8 cellular contexts compared by ENCODE assay signal in the genomic region with DNA sequence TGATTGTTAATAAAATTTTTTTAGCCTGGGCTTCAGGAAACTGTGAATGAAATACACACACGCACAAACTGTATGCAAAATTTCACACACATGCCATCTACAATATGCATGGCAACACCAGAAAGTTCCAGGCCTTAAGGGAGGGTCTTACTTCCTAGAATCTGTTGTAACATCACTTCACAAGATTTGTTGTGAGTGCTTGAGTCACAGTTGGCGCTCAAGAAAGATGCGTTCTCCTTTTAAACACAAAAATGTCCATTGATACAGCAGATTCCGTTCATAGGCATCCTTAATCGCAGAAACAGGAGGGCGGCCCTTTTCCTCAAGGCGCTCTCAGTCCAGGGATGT. TPM values are rescaled to one million over a fixed set of nuclear protein-coding genes. Genes with fewer than 3 reads are reported as not detected.
A peak's percentile ranks its signal among the peaks of the same experiment; 100 is the strongest.
DNase-seq lines count a peak whose midpoint lies in the region; ATAC-seq lines count a peak whose summit lies in the region.

No MANE protein-coding gene starts in this region.

- intact Hi-C loops in activated CD4-positive, alpha-beta memory T cell treated with anti-CD3 and anti-CD28 coated beads for 36 hours (cut with micrococcal nuclease), result loop anchor here (1.0 to 2.0 kb wide), 6 partner anchors 27 to 883 kb away; a partner anchor contains a TSS

- H3K27ac Mint-ChIP-seq in activated CD4-positive, alpha-beta memory T cell treated with anti-CD3 and anti-CD28 coated beads for 36 hours, result peak overlapping the region; percentile 99

- no peaks in the 10 kb centered on the region for H3K9me3 ChIP-seq in iPS-18c (ENCODE audit: control insufficient read depth, insufficient read depth, low read length)

- peaks cover 39% of the 10 kb centered on the region for H3K4me1 Mint-ChIP-seq in activated CD4-positive, alpha-beta memory T cell treated with anti-CD3 and anti-CD28 coated beads for 36 hours (ENCODE audit: low read depth)

- H3K27me3 Mint-ChIP-seq in activated CD4-positive, alpha-beta memory T cell treated with anti-CD3 and anti-CD28 coated beads for 36 hours, result no peaks in the 10 kb centered on the region

- peaks cover 4% of the 10 kb centered on the region for H3K36me3 Mint-ChIP-seq in activated CD4-positive, alpha-beta memory T cell treated with anti-CD3 and anti-CD28 coated beads for 36 hours

- H3K9me3 Mint-ChIP-seq in activated CD4-positive, alpha-beta memory T cell treated with anti-CD3 and anti-CD28 coated beads for 36 hours, result no peaks in the 10 kb centered on the region

- DNase-seq in SIG-M5 treated with dmso at 0.1 percent for 504 hours (lab: John Stamatoyannopoulos, UW; ENCODE audit: unreplicated experiment) (peak; percentile 55), SIG-M5 (lab: John Stamatoyannopoulos, UW) (no peak), substantia nigra (lab: John Stamatoyannopoulos, UW) (no peak)
- DNase-seq in activated CD4-positive, alpha-beta memory T cell treated with anti-CD3 and anti-CD28 coated beads for 36 hours, result no peak
- no peak for DNase-seq in stimulated activated CD4-positive, alpha-beta T cell treated with anti-CD3 and anti-CD28 coated beads, Interleukin-12 subunit alpha, Interleukin-12 subunit beta, amount 100 ng/mL, for 4 hours

- CTCF ChIA-PET in activated CD4-positive, alpha-beta memory T cell treated with anti-CD3 and anti-CD28 coated beads for 36 hours (lab: Charles Lee), result interaction anchor here (0.6 to 2.4 kb wide), 2 partner anchors 72 to 82 kb away, joined by 3 to 11 read pairs; no protein-coding TSS in a partner anchor

- H3K27ac ChIP-seq in substantia nigra (ENCODE audit: low read depth, low read length, poor library complexity, severe bottlenecking), result peak overlapping the region; percentile 65

- ATAC-seq in HG03097 (IDR thresholded peaks at IDR 0.05; ENCODE audit: low FRiP score, unreplicated experiment) (no peak), GM19395 (IDR thresholded peaks at IDR 0.05; ENCODE audit: unreplicated experiment) (no peak)

- POLR2A ChIA-PET in activated CD4-positive, alpha-beta memory T cell treated with anti-CD3 and anti-CD28 coated beads for 36 hours (lab: Charles Lee), result interaction anchor here (1.0 to 2.6 kb wide), 5 partner anchors 14 to 76 kb away, joined by 3 to 14 read pairs (median 5); a partner anchor contains a TSS

- peak overlapping the region; percentile 100 for H3K4me3 Mint-ChIP-seq in activated CD4-positive, alpha-beta memory T cell treated with anti-CD3 and anti-CD28 coated beads for 36 hours

- peak overlapping the region; percentile 91 for H3K4me3 ChIP-seq in iPS-18c (ENCODE audit: insufficient read depth, low read depth, low read length)

RNA-seq across cellular contexts. Expression of a gene that starts 0.5 kb away (rescaled TPM):
- 10 to 100 TPM; 81.8 to 83.1 TPM for total RNA-seq in activated CD4-positive, alpha-beta memory T cell treated with anti-CD3 and anti-CD28 coated beads for 36 hours

RNA-seq across cellular contexts. Expression of a gene that starts 55.9 kb away (rescaled TPM):
- total RNA-seq in activated CD4-positive, alpha-beta memory T cell treated with anti-CD3 and anti-CD28 coated beads for 36 hours, result 1 to 10 TPM; 7.8 to 8.6 TPM

RNA-seq across cellular contexts. Expression of a gene that starts 56.6 kb away (rescaled TPM):
- total RNA-seq in activated CD4-positive, alpha-beta memory T cell treated with anti-CD3 and anti-CD28 coated beads for 36 hours, result under 1 TPM; 0.59 to 0.99 TPM
